ENCODE assay signal across 17 cellular contexts in genomic region chr10:78889536-78890063, GRCh38.
DNase-seq lines count a peak whose midpoint lies in the region; ATAC-seq and TF ChIP-seq lines count a peak whose summit lies in the region.
"Had no signal": no experiment of that assay in that cellular context is flagged by ENCODE, and none has a peak within 500 bp of the region (broad histone marks: within the 10 kb centered on the region; RNA-seq: fewer than 3 reads in every experiment).

No MANE protein-coding gene starts in this region.

- CTCF ChIA-PET in RWPE1 (lab: Yijun Ruan, JAX): interaction anchor here (1.0 kb wide), 1 partner anchor 199 kb away, joined by 6 read pairs; no protein-coding TSS in a partner anchor

- H3K4me1 ChIP-seq in thyroid gland: peaks cover 21 to 31% of the 10 kb centered on the region in 2 donors
- H3K4me1 ChIP-seq: BE2C had no signal

- intact Hi-C loops in thyroid gland (cut with DNase I): no loop called here

- TF ChIP-seq POLR2A in thyroid gland (IDR thresholded peaks at IDR 0.05): no peak

- POLR2A ChIA-PET in RWPE1 (lab: Yijun Ruan, JAX; ENCODE audit: low non-redundant PET): no interaction called here

- no peak overlapping the region for H3K4me3 ChIP-seq in thyroid gland (replicated peaks in 1 of 3)
- H3K4me3 ChIP-seq: SK-N-MC had no signal

- H3K27ac ChIP-seq in thyroid gland: peak overlapping the region; percentile 72 to 94 (median 86)
- no peak overlapping the region for H3K27ac ChIP-seq in RWPE1
- H3K27ac ChIP-seq: KMS-11, SK-N-MC had no signal

- no peak for TF ChIP-seq CTCF in thyroid gland (IDR thresholded peaks at IDR 0.05)
- TF ChIP-seq CTCF in RWPE1 (conservative IDR thresholded peaks at IDR 0.05; ENCODE audit: low read depth): no peak

- no peaks in the 10 kb centered on the region for H3K9me3 ChIP-seq in thyroid gland

- no peak for ATAC-seq in GM18858 (IDR thresholded peaks at IDR 0.05; ENCODE audit: unreplicated experiment)

- 38 to 50% methylated on average over 7 of the region's 7 CpGs for WGBS in thyroid gland, 2 donors

- peak in 2 of 3 experiments; percentile 1 to 74 for DNase-seq in NCI-H1417 (lab: John Stamatoyannopoulos, UW)
- DNase-seq in NCI-H1417 treated with DMSO at 0.1 percent for 48 hours (lab: John Stamatoyannopoulos, UW): no peak
- peak; percentile 43 for DNase-seq in NCI-H345 treated with DMSO at 0.1 percent for 48 hours (lab: John Stamatoyannopoulos, UW; ENCODE audit: unreplicated experiment)
- DNase-seq in cerebellar cortex (ENCODE audit: low spot score): peak; percentile 13
- peak in 1 of 2 donors; percentile 22 for DNase-seq in thyroid gland
- DNase-seq in midbrain (lab: John Stamatoyannopoulos, UW): no peak
- no peak for DNase-seq in RWPE1 (ENCODE audit: low spot score)
- DNase-seq: BE2C; CD4-positive, CD25-positive, alpha-beta regulatory T cell; COR-L47; DMS153; NCI-H1048; NCI-H1930; Right ventricle myocardium superior had no signal

- H3K36me3 ChIP-seq in thyroid gland: no peaks in the 10 kb centered on the region
- H3K36me3 ChIP-seq: BE2C had no signal

- no peaks in the 10 kb centered on the region for H3K27me3 ChIP-seq in thyroid gland
- H3K27me3 ChIP-seq: BE2C had no signal

Comparison
In these comparisons a context has a peak if more than half of its experiments do, and no peak if none do; other contexts are left out.
1. DNase-seq: peak in NCI-H1417 (2 of 3), NCI-H345 treated with DMSO at 0.1 percent for 48 hours (single experiment) and cerebellar cortex (single experiment); none in NCI-H1417 treated with DMSO at 0.1 percent for 48 hours (single experiment), midbrain (single experiment) and RWPE1 (single experiment).